1 cellular context compared by ENCODE assay signal in genomic region chr5:6733411-6734242, GRCh38.
TF ChIP-seq lines count a peak whose summit lies in the region.

No MANE protein-coding gene starts in this region.

TF ChIP-seq in liver, 16 proteins besides CTCF, POLR2A, EP300 and RAD21 (continued from another document):
- no peak for TF ChIP-seq REST (IDR thresholded peaks at IDR 0.05)
- no peak for TF ChIP-seq JUND (IDR thresholded peaks at IDR 0.05)
- TF ChIP-seq MAX (IDR thresholded peaks at IDR 0.05) = no peak
- no peak for TF ChIP-seq SP1 (IDR thresholded peaks at IDR 0.05)
- TF ChIP-seq GABPA (IDR thresholded peaks at IDR 0.05 in 1 of 2, conservative IDR thresholded peaks at IDR 0.05 in 1 of 2) = no peak
- TF ChIP-seq FOXA1 (IDR thresholded peaks at IDR 0.05) = no peak
- no peak for TF ChIP-seq HNF4G (IDR thresholded peaks at IDR 0.05)
TF ChIP-seq in liver: peak in this region for 0.
